16 cellular contexts compared by ENCODE assay signal in genomic region chr2:211390506-211390905, GRCh38.
A peak's percentile ranks its signal among the peaks of the same experiment; 100 is the strongest.
DNase-seq lines count a peak whose midpoint lies in the region; TF ChIP-seq lines count a peak whose summit lies in the region.
"Had no signal": no experiment of that assay in that cellular context is flagged by ENCODE, and none has a peak within 500 bp of the region (broad histone marks: within the 10 kb centered on the region; RNA-seq: fewer than 3 reads in every experiment).

No MANE protein-coding gene starts in this region.

- H3F3A ChIP-seq in neural progenitor cell (ENCODE audit: low read depth) (peaks cover 15% of the 10 kb centered on the region), MM.1S (ENCODE audit: insufficient read depth, low read length) (no peaks in the 10 kb centered on the region)

- H3K4me2 ChIP-seq in neural progenitor cell (peak overlapping the region; percentile 72), MM.1S (ENCODE audit: low read depth, low read length) (no peak overlapping the region)
- H3K4me2 ChIP-seq: KMS-11, SK-N-SH had no signal

- H4K20me1 ChIP-seq in neural progenitor cell (ENCODE audit: low read depth) (no peaks in the 10 kb centered on the region), MM.1S (ENCODE audit: insufficient read depth, low read length) (no peaks in the 10 kb centered on the region)

- H3K9me3 ChIP-seq in neural progenitor cell (ENCODE audit: low read depth) (no peaks in the 10 kb centered on the region), MM.1S (replicated peaks; ENCODE audit: insufficient read depth, low read length) (no peaks in the 10 kb centered on the region), vagina (no peaks in the 10 kb centered on the region)
- H3K9me3 ChIP-seq: SK-N-SH had no signal

- H3K27me3 ChIP-seq in neural progenitor cell = no peaks in the 10 kb centered on the region
- no peaks in the 10 kb centered on the region for H3K27me3 ChIP-seq in MM.1S (replicated peaks; ENCODE audit: insufficient read depth, low read length)
- no peaks in the 10 kb centered on the region for H3K27me3 ChIP-seq in vagina

- H3K27ac ChIP-seq in angular gyrus (ENCODE audit: low read depth, low read length) = peak overlapping the region; percentile 7
- H3K27ac ChIP-seq in neural progenitor cell = peak overlapping the region; percentile 49
- H3K27ac ChIP-seq in MM.1S (ENCODE audit: low read length) = no peak overlapping the region
- H3K27ac ChIP-seq in vagina = no peak overlapping the region
- H3K27ac ChIP-seq: C4-2B, KMS-11 had no signal

- peaks cover 31% of the 10 kb centered on the region for H3K4me1 Mint-ChIP-seq in neural progenitor cell

- H3K79me2 ChIP-seq in neural progenitor cell (ENCODE audit: low read depth) (no peaks in the 10 kb centered on the region), MM.1S (ENCODE audit: low read length) (no peaks in the 10 kb centered on the region)

- H3K4me3 Mint-ChIP-seq in neural progenitor cell = no peak overlapping the region

- no peaks in the 10 kb centered on the region for H3K27me3 Mint-ChIP-seq in neural progenitor cell (ENCODE audit: insufficient read depth, low read depth)

- H3K9me2 ChIP-seq in MM.1S (replicated peaks; ENCODE audit: insufficient read depth, low read length) = no peaks in the 10 kb centered on the region
- H3K9me2 ChIP-seq: SK-N-SH had no signal

- H3K4me1 ChIP-seq in neural progenitor cell (peaks cover 37% of the 10 kb centered on the region), MM.1S (ENCODE audit: low read length) (0 out of 2 replicates have a peak, but pooled peaks cover 6% of the 10 kb centered on the region), vagina (no peaks in the 10 kb centered on the region)

- peak in 22 of 42 donors; percentile 8 to 79 (median 40) for DNase-seq in head of caudate nucleus
- DNase-seq in neural progenitor cell (ENCODE audit: low spot score) = peak; percentile 47
- no peak for DNase-seq in NCI-H226
- DNase-seq in MM.1S = no peak
- DNase-seq in vagina (ENCODE audit: extremely low spot score in 2 of 2) = no peak
- no peak for DNase-seq in epidermal melanocyte (ENCODE audit: insufficient read length, low spot score)
- DNase-seq: ACHN, DMS79, NCI-H1417 treated with DMSO at 0.1 percent for 48 hours, NCI-H748 treated with DMSO at 0.1 percent for 48 hours, OCI-M1, Right ventricle myocardium superior had no signal

- H3K4me3 ChIP-seq in neural progenitor cell (no peak overlapping the region), MM.1S (ENCODE audit: low read length) (no peak overlapping the region), vagina (no peak overlapping the region)

- H3K36me3 Mint-ChIP-seq in neural progenitor cell = peaks cover 3% of the 10 kb centered on the region

- no peaks in the 10 kb centered on the region for H3K9me3 Mint-ChIP-seq in neural progenitor cell

- no peak overlapping the region for H3K27ac Mint-ChIP-seq in neural progenitor cell

- no peaks in the 10 kb centered on the region for H3K36me3 ChIP-seq in neural progenitor cell
- H3K36me3 ChIP-seq in MM.1S (replicated peaks; ENCODE audit: insufficient read depth, low read length) = no peaks in the 10 kb centered on the region
- H3K36me3 ChIP-seq in vagina = no peaks in the 10 kb centered on the region

- no peak overlapping the region for H2AFZ ChIP-seq in neural progenitor cell (replicated peaks)
- no peak overlapping the region for H2AFZ ChIP-seq in MM.1S (ENCODE audit: low read length)

- TF ChIP-seq POLR2A in vagina (IDR thresholded peaks at IDR 0.05) = no peak

- intact Hi-C loops in head of caudate nucleus (cut with DNase I) (no loop called here), vagina (cut with DNase I) (no loop called here)

- H3K9ac ChIP-seq in neural progenitor cell = no peak overlapping the region
- no peak overlapping the region for H3K9ac ChIP-seq in MM.1S (ENCODE audit: low read length)
- H3K9ac ChIP-seq: KMS-11, SK-N-SH had no signal

- TF ChIP-seq CTCF in neural progenitor cell (IDR thresholded peaks at IDR 0.05) (no peak), MM.1S (IDR thresholded peaks at IDR 0.05; ENCODE audit: low read length) (no peak), vagina (IDR thresholded peaks at IDR 0.05) (no peak)

Comparison
In these comparisons a context has a peak if more than half of its experiments do, and no peak if none do; other contexts are left out.
1. H3K27ac ChIP-seq: peak in angular gyrus (single experiment) and neural progenitor cell (single experiment); none in MM.1S (single experiment) and vagina (single experiment).
2. DNase-seq: peak in head of caudate nucleus (22 of 42) and neural progenitor cell (single experiment); none in NCI-H226 (single experiment), MM.1S (single experiment), vagina (0 of 2) and epidermal melanocyte (single experiment).